Comparison of ENCODE assay signal across 8 cellular contexts in the genomic region with DNA sequence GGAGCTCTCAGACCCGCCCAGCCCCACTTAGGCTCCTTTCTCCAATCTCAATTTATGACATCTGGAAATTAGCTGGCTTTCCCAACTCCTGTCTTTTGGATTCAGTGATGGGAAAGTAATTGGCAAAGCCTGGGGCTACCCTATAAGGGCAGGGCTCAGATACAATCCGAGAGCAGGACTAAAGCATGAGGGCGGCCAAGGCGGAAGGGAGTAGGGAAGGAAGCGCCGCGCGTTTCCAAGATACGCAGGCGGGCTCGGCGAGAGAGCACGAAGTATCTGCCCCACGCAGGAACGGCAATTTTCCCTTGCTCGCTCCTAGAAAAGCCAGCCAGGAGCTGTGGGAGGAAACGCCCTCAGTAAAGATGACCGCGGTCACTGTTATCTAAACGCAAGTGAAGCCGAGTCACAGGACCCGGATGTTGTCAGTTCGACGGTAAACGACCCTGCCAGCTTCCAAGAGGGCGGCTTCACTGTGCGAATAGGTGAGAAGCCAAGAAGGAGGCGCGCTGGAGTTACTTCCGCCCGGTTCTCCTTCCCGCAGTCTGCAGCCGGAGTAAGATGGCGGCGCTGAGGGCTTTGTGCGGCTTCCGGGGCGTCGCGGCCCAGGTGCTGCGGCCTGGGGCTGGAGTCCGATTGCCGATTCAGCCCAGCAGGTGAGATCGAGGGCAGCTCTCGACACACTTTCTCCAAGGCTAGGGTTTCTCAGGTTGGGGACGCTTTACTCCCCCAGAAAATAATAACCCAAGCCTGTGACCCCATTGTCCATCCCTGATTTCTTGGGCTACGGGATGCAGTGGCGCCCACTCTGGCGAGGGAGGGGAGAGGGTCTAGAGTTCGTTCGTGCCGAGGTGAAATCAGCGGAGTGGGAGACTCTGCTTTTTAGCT. TPM values are rescaled to one million over a fixed set of nuclear protein-coding genes. Genes with fewer than 3 reads are reported as not detected.
A peak's percentile ranks its signal among the peaks of the same experiment; 100 is the strongest.
DNase-seq lines count a peak whose midpoint lies in the region; ATAC-seq and TF ChIP-seq lines count a peak whose summit lies in the region.

A gene (plus strand): TSS at position 540 of the 885 bp plus-strand sequence. CDS start 19 bp downstream, at position 559.

- peaks cover 6% of the 10 kb centered on the region for H3K36me3 ChIP-seq in rectal smooth muscle tissue (ENCODE audit: control insufficient read depth, insufficient read depth, low read length)
- no peaks in the 10 kb centered on the region for H3K36me3 ChIP-seq in aorta (ENCODE audit: control insufficient read depth in 1 of 2, insufficient read depth in 2 of 2, low read length in 1 of 2)

- H3K27ac ChIP-seq in rectal smooth muscle tissue (ENCODE audit: low read depth, low read length) (peak within 1 kb of the TSS; percentile 98), aorta (ENCODE audit: low read depth in 1 of 2, low read length in 2 of 2) (peak within 1 kb of the TSS; percentile 68 to 96)

- TF ChIP-seq CTCF in astrocyte of the cerebellum (IDR thresholded peaks at IDR 0.05; ENCODE audit: low read depth, low read length, missing control alignments): peak; percentile 57

- H3K9me3 ChIP-seq in aorta (ENCODE audit: control insufficient read depth, low read length): no peaks in the 10 kb centered on the region

- DNase-seq in NCI-H2029 treated with DMSO at 0.1 percent for 48 hours (lab: John Stamatoyannopoulos, UW) (peak; percentile 92), T-helper 9 cell (peak; percentile 92), astrocyte of the cerebellum (ENCODE audit: low read depth) (peak; percentile 99), hepatic stellate cell (ENCODE audit: low spot score) (peak; percentile 87), aorta (peak; percentile 99)

- intact Hi-C loops in aorta (cut with DNase I): no loop called here

- H3K9ac ChIP-seq in rectal smooth muscle tissue (ENCODE audit: low read length): peak within 1 kb of the TSS; percentile 95

- 1 to 2% methylated on average over 53 of the region's 53 CpGs for WGBS in aorta, 2 donors

- H3K27me3 ChIP-seq in rectal smooth muscle tissue (ENCODE audit: control insufficient read depth, insufficient read depth, low read length): no peaks in the 10 kb centered on the region
- H3K27me3 ChIP-seq in aorta (ENCODE audit: control insufficient read depth in 1 of 2, insufficient read depth in 2 of 2, low read length in 1 of 2): no peaks in the 10 kb centered on the region

- ATAC-seq in GM18508 (IDR thresholded peaks at IDR 0.05; ENCODE audit: insufficient read depth, unreplicated experiment) (peak; percentile 70), HG03025 (IDR thresholded peaks at IDR 0.05; ENCODE audit: low FRiP score, unreplicated experiment) (peak; percentile 97), aorta (ENCODE audit: low FRiP score) (peak; percentile 94)

- in situ Hi-C loops in astrocyte of the cerebellum (cut with HindIII; ENCODE audit: low sequenced_read_pairs): loop anchor here (25.0 kb wide), 1 partner anchor 535 kb away; a partner anchor contains a TSS

- H3K4me3 ChIP-seq in astrocyte of the cerebellum (ENCODE audit: low read depth, low read length): peak within 1 kb of the TSS; percentile 97
- H3K4me3 ChIP-seq in rectal smooth muscle tissue (ENCODE audit: low read length): peak within 1 kb of the TSS; percentile 98
- peak within 1 kb of the TSS; percentile 36 to 86 for H3K4me3 ChIP-seq in aorta (ENCODE audit: low read length in 2 of 2)

- H3K4me1 ChIP-seq in rectal smooth muscle tissue (ENCODE audit: control insufficient read depth, insufficient read depth, low read length): peaks cover 41% of the 10 kb centered on the region
- H3K4me1 ChIP-seq in aorta (ENCODE audit: control insufficient read depth in 1 of 2, insufficient read depth in 2 of 2, low read length in 2 of 2): peaks cover 0 to 4% of the 10 kb centered on the region in 2 donors

RNA-seq across cellular contexts. Expression of the gene that starts here (rescaled TPM):
- total RNA-seq in aorta: 10 to 100 TPM; 55.3 to 63.4 TPM
- polyA plus RNA-seq in aorta: 10 to 100 TPM; 64.2 to 88.1 TPM

Comparison
In these comparisons a context has a peak if more than half of its experiments do, and no peak if none do; other contexts are left out.
1. Peak in every context shown above with its lines: DNase-seq, ATAC-seq, H3K4me3 ChIP-seq and H3K27ac ChIP-seq.